ENCODE assay signal across 16 cellular contexts in genomic region chr11:66157182-66157864, GRCh38.
DNase-seq lines count a peak whose midpoint lies in the region; ATAC-seq, FAIRE-seq and TF ChIP-seq lines count a peak whose summit lies in the region.
"Had no signal": no experiment of that assay in that cellular context is flagged by ENCODE, and none has a peak within 500 bp of the region (broad histone marks: within the 10 kb centered on the region; RNA-seq: fewer than 3 reads in every experiment).

No MANE protein-coding gene starts in this region.

- H3K9me3 Mint-ChIP-seq in activated CD4-positive, alpha-beta T cell treated with anti-CD3 and anti-CD28 coated beads, Interleukin-2, amount 10 ng/mL, durations not matched to agents 24 days and 14 days: no peaks in the 10 kb centered on the region
- H3K9me3 Mint-ChIP-seq in activated CD4-positive, alpha-beta T cell treated with anti-CD3 and anti-CD28 coated beads, Interleukin-2, amount 10 ng/mL, durations not matched to agents 7 days and 5 days: no peaks in the 10 kb centered on the region
- no peaks in the 10 kb centered on the region for H3K9me3 Mint-ChIP-seq in natural killer cell
- H3K9me3 Mint-ChIP-seq: activated T-helper 2 cell treated with anti-CD3 and anti-CD28 coated beads, Interferon-gamma antibody, Interleukin-2, Interleukin-4, amounts not matched to agents 10 μg/mL and 5 μg/mL and 100 μg/mL, durations not matched to agents 14 hours and 24 hours and 36 hours had no signal

- peak overlapping the region; percentile 35; the same call in 1 of the 2 replicates for H3K4me2 ChIP-seq in GM12878 (ENCODE audit: control insufficient read depth, insufficient read depth)

- H3K36me3 ChIP-seq in GM12878 (ENCODE audit: control insufficient read depth in 2 of 2, insufficient read depth in 2 of 2, low read length in 1 of 2) (no peaks in the 10 kb centered on the region; a peak in 1 of 4 replicates), ascending aorta (no peaks in the 10 kb centered on the region)
- H3K36me3 ChIP-seq: gastroesophageal sphincter, left lung, neutrophil, upper lobe of left lung had no signal

- TF ChIP-seq EP300 in GM12878 (IDR thresholded peaks at IDR 0.05; ENCODE audit: borderline replicate concordance in 1 of 2, control insufficient read depth in 1 of 2, low read depth in 2 of 2, low read length in 2 of 2): no peak

- H3K4me3 ChIP-seq in GM12878: no peak overlapping the region
- H3K4me3 ChIP-seq in ascending aorta: no peak overlapping the region
- H3K4me3 ChIP-seq: gastroesophageal sphincter, left lung, upper lobe of left lung had no signal

- TF ChIP-seq RAD21 in GM12878 (IDR thresholded peaks at IDR 0.05; ENCODE audit: insufficient read depth, low read depth, low read length): 0 out of 2 replicates have a peak, but pooled peaks have one; percentile 7

- H3K27ac Mint-ChIP-seq in activated CD4-positive, alpha-beta T cell treated with anti-CD3 and anti-CD28 coated beads, Interleukin-2, amount 10 ng/mL, durations not matched to agents 24 days and 14 days: peak overlapping the region; percentile 69
- no peak overlapping the region for H3K27ac Mint-ChIP-seq in activated CD4-positive, alpha-beta T cell treated with anti-CD3 and anti-CD28 coated beads, Interleukin-2, amount 10 ng/mL, durations not matched to agents 7 days and 5 days
- H3K27ac Mint-ChIP-seq in natural killer cell: peak overlapping the region; percentile 41 to 70
- H3K27ac Mint-ChIP-seq: activated T-helper 2 cell treated with anti-CD3 and anti-CD28 coated beads, Interferon-gamma antibody, Interleukin-2, Interleukin-4, amounts not matched to agents 10 μg/mL and 5 μg/mL and 100 μg/mL, durations not matched to agents 14 hours and 24 hours and 36 hours had no signal

- intact Hi-C loops in activated CD4-positive, alpha-beta T cell treated with anti-CD3 and anti-CD28 coated beads, Interleukin-2, amount 10 ng/mL, durations not matched to agents 24 days and 14 days (cut with micrococcal nuclease): no loop called here
- intact Hi-C loops in GM12878 (cut with micrococcal nuclease; ENCODE audit: unreplicated experiment) (no loop called here), natural killer cell (cut with micrococcal nuclease) (no loop called here), ascending aorta (cut with DNase I) (no loop called here)

- POLR2A ChIA-PET in activated CD4-positive, alpha-beta T cell treated with anti-CD3 and anti-CD28 coated beads, Interleukin-2, amount 10 ng/mL, durations not matched to agents 7 days and 5 days (lab: Charles Lee): no interaction called here
- POLR2A ChIA-PET in GM12878 (lab: Charles Lee): no interaction called here

- peaks cover 16% of the 10 kb centered on the region for H3K4me1 Mint-ChIP-seq in activated CD4-positive, alpha-beta T cell treated with anti-CD3 and anti-CD28 coated beads, Interleukin-2, amount 10 ng/mL, durations not matched to agents 24 days and 14 days
- peaks cover 23% of the 10 kb centered on the region for H3K4me1 Mint-ChIP-seq in activated CD4-positive, alpha-beta T cell treated with anti-CD3 and anti-CD28 coated beads, Interleukin-2, amount 10 ng/mL, durations not matched to agents 7 days and 5 days
- peaks cover 30 to 40% of the 10 kb centered on the region in 2 donors for H3K4me1 Mint-ChIP-seq in natural killer cell

- no peaks in the 10 kb centered on the region for H3K27me3 Mint-ChIP-seq in activated CD4-positive, alpha-beta T cell treated with anti-CD3 and anti-CD28 coated beads, Interleukin-2, amount 10 ng/mL, durations not matched to agents 24 days and 14 days
- no peaks in the 10 kb centered on the region for H3K27me3 Mint-ChIP-seq in activated CD4-positive, alpha-beta T cell treated with anti-CD3 and anti-CD28 coated beads, Interleukin-2, amount 10 ng/mL, durations not matched to agents 7 days and 5 days
- no peaks in the 10 kb centered on the region for H3K27me3 Mint-ChIP-seq in natural killer cell (ENCODE audit: low read depth in 2 of 2)

- FAIRE-seq in HTR-8/SVneo (lab: Jason Lieb, UNC) (no peak), GM12878 (lab: Jason Lieb, UNC) (peak; percentile 81)
- FAIRE-seq: colon had no signal

- no peak overlapping the region for H2AFZ ChIP-seq in GM12878 (ENCODE audit: control insufficient read depth, low read depth, low read length)

- DNase-seq in activated CD4-positive, alpha-beta T cell treated with anti-CD3 and anti-CD28 coated beads, Interleukin-2, amount 10 ng/mL, durations not matched to agents 24 days and 14 days: no peak
- no peak for DNase-seq in activated CD4-positive, alpha-beta T cell treated with anti-CD3 and anti-CD28 coated beads, Interleukin-2, amount 10 ng/mL, durations not matched to agents 7 days and 5 days
- DNase-seq in HTR-8/SVneo (ENCODE audit: insufficient read length, low spot score): peak; percentile 46
- DNase-seq in GM12878 (ENCODE audit: low read depth, low spot score): no peak
- no peak for DNase-seq in natural killer cell
- no peak for DNase-seq in ascending aorta (ENCODE audit: low spot score in 2 of 2)
- DNase-seq in NCI-H1092 (lab: John Stamatoyannopoulos, UW): no peak
- DNase-seq: left lung, NCI-H510A treated with DMSO at 0.1 percent for 48 hours, Right ventricle myocardium superior had no signal

- H3K4me1 ChIP-seq in GM12878 (ENCODE audit: control insufficient read depth, insufficient read depth, low read length) (peaks cover 16% of the 10 kb centered on the region), ascending aorta (no peaks in the 10 kb centered on the region)

- no peak overlapping the region for H3K4me3 Mint-ChIP-seq in activated CD4-positive, alpha-beta T cell treated with anti-CD3 and anti-CD28 coated beads, Interleukin-2, amount 10 ng/mL, durations not matched to agents 24 days and 14 days
- H3K4me3 Mint-ChIP-seq in activated CD4-positive, alpha-beta T cell treated with anti-CD3 and anti-CD28 coated beads, Interleukin-2, amount 10 ng/mL, durations not matched to agents 7 days and 5 days: no peak overlapping the region
- no peak overlapping the region for H3K4me3 Mint-ChIP-seq in natural killer cell

- SMC1A ChIA-PET in GM12878 (lab: Charles Lee; ENCODE audit: uncharacterized antibody, unreplicated experiment): interaction anchor here (0.6 to 1.2 kb wide), 4 partner anchors 9 to 65 kb away, joined by 3 read pairs; no protein-coding TSS in a partner anchor

- H3K79me2 ChIP-seq in GM12878 (ENCODE audit: control insufficient read depth, insufficient read depth, low read length): peaks cover 2% of the 10 kb centered on the region

- H3K9ac ChIP-seq in GM12878 (ENCODE audit: control insufficient read depth, insufficient read depth, low read length): no peak overlapping the region

- H3K27ac ChIP-seq in GM12878 (ENCODE audit: control insufficient read depth, insufficient read depth): peak overlapping the region; percentile 27
- H3K27ac ChIP-seq in ascending aorta: no peak overlapping the region
- H3K27ac ChIP-seq: gastroesophageal sphincter, left lung, neutrophil, upper lobe of left lung had no signal

- CTCF ChIA-PET in activated CD4-positive, alpha-beta T cell treated with anti-CD3 and anti-CD28 coated beads, Interleukin-2, amount 10 ng/mL, durations not matched to agents 7 days and 5 days (lab: Charles Lee): interaction anchor here (1.0 to 1.2 kb wide), 3 partner anchors 31 to 89 kb away, joined by 3 to 4 read pairs (median 3); no protein-coding TSS in a partner anchor
- CTCF ChIA-PET in GM12878 (lab: Yijun Ruan, JAX): interaction anchor here (1.2 to 1.4 kb wide), 2 partner anchors 8 to 113 kb away, joined by 3 read pairs; no protein-coding TSS in a partner anchor

- peak; percentile 82 for ATAC-seq in GM12878
- ATAC-seq in natural killer cell: peak in 1 of 3 donors; percentile 42
- ATAC-seq in HG02884 (IDR thresholded peaks at IDR 0.05; ENCODE audit: unreplicated experiment): no peak
- ATAC-seq: gastroesophageal sphincter, left lung had no signal

- H3K36me3 Mint-ChIP-seq in activated CD4-positive, alpha-beta T cell treated with anti-CD3 and anti-CD28 coated beads, Interleukin-2, amount 10 ng/mL, durations not matched to agents 24 days and 14 days (ENCODE audit: low read depth): peaks cover 5% of the 10 kb centered on the region
- H3K36me3 Mint-ChIP-seq in activated CD4-positive, alpha-beta T cell treated with anti-CD3 and anti-CD28 coated beads, Interleukin-2, amount 10 ng/mL, durations not matched to agents 7 days and 5 days (ENCODE audit: low read depth): peaks cover 4% of the 10 kb centered on the region
- no peaks in the 10 kb centered on the region for H3K36me3 Mint-ChIP-seq in natural killer cell

- TF ChIP-seq CTCF in GM12878 (IDR thresholded peaks at IDR 0.05 in 2 of 3, conservative IDR thresholded peaks at IDR 0.05 in 1 of 3; ENCODE audit: control insufficient read depth in 2 of 3, extremely low read depth in 1 of 3, insufficient read depth in 1 of 3, low read depth in 3 of 3, low read length in 3 of 3) (0 out of 6 replicates have a peak, but pooled peaks of 1 of the 3 experiments have one; percentile 4), natural killer cell (IDR thresholded peaks at IDR 0.05) (no peak), ascending aorta (IDR thresholded peaks at IDR 0.05) (no peak)

- BruUV-seq in GM12878 (replicated peaks; lab: Mats Ljungman, UMichigan): no TSS peak

- in situ Hi-C loops in GM12878 (cut with MboI): no loop called here

- no peak for TF ChIP-seq POLR2A in GM12878 (IDR thresholded peaks at IDR 0.05; ENCODE audit: low read depth, low read length)

- RAD21 ChIA-PET in GM12878 (lab: Charles Lee; ENCODE audit: unreplicated experiment): no interaction called here

- no peaks in the 10 kb centered on the region for H4K20me1 ChIP-seq in GM12878 (ENCODE audit: control insufficient read depth, insufficient read depth)

- H3K27me3 ChIP-seq in GM12878 (replicated peaks in 1 of 2; ENCODE audit: control insufficient read depth in 2 of 2, insufficient read depth in 2 of 2, low read length in 1 of 2) (no peaks in the 10 kb centered on the region), ascending aorta (no peaks in the 10 kb centered on the region)
- H3K27me3 ChIP-seq: gastroesophageal sphincter, left lung, neutrophil, upper lobe of left lung had no signal

- H3K9me3 ChIP-seq in GM12878 (replicated peaks; ENCODE audit: control insufficient read depth, insufficient read depth, low read length) (peaks cover 3% of the 10 kb centered on the region), ascending aorta (no peaks in the 10 kb centered on the region)
- H3K9me3 ChIP-seq: gastroesophageal sphincter, left lung, neutrophil, upper lobe of left lung had no signal

TF ChIP-seq in GM12878, 131 proteins besides CTCF, POLR2A, EP300 and RAD21:
- no peak for TF ChIP-seq ZNF274 (IDR thresholded peaks at IDR 0.05; ENCODE audit: insufficient read depth, insufficient read length)
- peak; percentile 35 for TF ChIP-seq JUNB (IDR thresholded peaks at IDR 0.05)
- peak; percentile 19 to 35; a peak in 3 of 4 replicates for TF ChIP-seq IKZF2 (IDR thresholded peaks at IDR 0.05)
- TF ChIP-seq EED (IDR thresholded peaks at IDR 0.05; ENCODE audit: low read depth): 0 out of 2 replicates have a peak, but pooled peaks have one; percentile 31
- TF ChIP-seq NFIC (IDR thresholded peaks at IDR 0.05; ENCODE audit: low read depth, low read length): 0 out of 2 replicates have a peak, but pooled peaks have one; percentile 48
